ENCODE assay signal across 8 cellular contexts in genomic region chr21:29372063-29372802, GRCh38.
DNase-seq lines count a peak whose midpoint lies in the region; ATAC-seq, FAIRE-seq and TF ChIP-seq lines count a peak whose summit lies in the region.

No MANE protein-coding gene starts in this region.

- no peak overlapping the region for H3K9ac ChIP-seq in K562 (ENCODE audit: insufficient read depth in 1 of 2, low read depth in 2 of 2, low read length in 2 of 2)

- H3K36me3 ChIP-seq in K562 (ENCODE audit: control insufficient read depth, insufficient read depth, low read length) (peaks cover 26% of the 10 kb centered on the region), iPS DF 6.9 (ENCODE audit: control insufficient read depth, insufficient read depth, low read length) (no peaks in the 10 kb centered on the region)

- TF ChIP-seq POLR2A in K562 (conservative IDR thresholded peaks at IDR 0.05): no peak

- peak; percentile 96 to 98 for TF ChIP-seq RAD21 in K562 (CRISPR knock-in tag; conservative IDR thresholded peaks at IDR 0.05 in 1 of 2, IDR thresholded peaks at IDR 0.05 in 1 of 2)

- peak; percentile 95 for FAIRE-seq in K562 (lab: Jason Lieb, UNC)

- H3K9me3 ChIP-seq in AG04450 (ENCODE audit: control insufficient read depth, insufficient read depth, low read length) (no peaks in the 10 kb centered on the region), K562 (replicated peaks; ENCODE audit: control insufficient read depth, insufficient read depth, low read depth, low read length) (no peaks in the 10 kb centered on the region), iPS DF 6.9 (ENCODE audit: control insufficient read depth, insufficient read depth, low read length) (no peaks in the 10 kb centered on the region)

- no peak overlapping the region for H3K27ac ChIP-seq in AG04450 (ENCODE audit: low read depth, low read length)
- H3K27ac ChIP-seq in K562 (ENCODE audit: extremely low read depth, low read depth, low read length): no peak overlapping the region
- no peak overlapping the region for H3K27ac ChIP-seq in iPS DF 6.9 (ENCODE audit: low read length)

- no peaks in the 10 kb centered on the region for H3K9me1 ChIP-seq in K562 (ENCODE audit: control insufficient read depth, insufficient read depth, low read length)

- POLR2A ChIA-PET in AG04450 (lab: Yijun Ruan, JAX): no interaction called here
- POLR2A ChIA-PET in K562 (lab: Yijun Ruan, JAX): no interaction called here

- H3K79me2 ChIP-seq in K562 (ENCODE audit: control insufficient read depth, insufficient read depth, low read length): no peaks in the 10 kb centered on the region

- H3K27me3 ChIP-seq in AG04450 (ENCODE audit: control insufficient read depth, insufficient read depth, low read length) (no peaks in the 10 kb centered on the region), K562 (ENCODE audit: control insufficient read depth in 2 of 2, insufficient read depth in 2 of 2, low read length in 2 of 2) (no peaks in the 10 kb centered on the region), iPS DF 6.9 (ENCODE audit: control insufficient read depth, insufficient read depth, low read length) (no peaks in the 10 kb centered on the region)

- TF ChIP-seq EP300 in K562 (IDR thresholded peaks at IDR 0.05; ENCODE audit: low read length): no peak

- ATAC-seq in GM18499 (IDR thresholded peaks at IDR 0.05; ENCODE audit: insufficient read depth, unreplicated experiment) (peak; percentile 69), HG02884 (IDR thresholded peaks at IDR 0.05; ENCODE audit: unreplicated experiment) (peak; percentile 68), K562 (peak; percentile 95)

- H3K4me3 ChIP-seq in AG04450 (ENCODE audit: low read depth, low read length) (no peak overlapping the region), K562 (no peak overlapping the region), iPS DF 6.9 (ENCODE audit: low read length) (no peak overlapping the region)

- no peaks in the 10 kb centered on the region for H4K20me1 ChIP-seq in K562 (replicated peaks; ENCODE audit: control insufficient read depth, insufficient read depth, low read length)

- TF ChIP-seq CTCF in AG04450 (IDR thresholded peaks at IDR 0.05; ENCODE audit: low read depth, low read length): peak; percentile 70
- peak; percentile 81 to 93 (median 83) for TF ChIP-seq CTCF in K562 (IDR thresholded peaks at IDR 0.05 in 2 of 3, conservative IDR thresholded peaks at IDR 0.05 in 1 of 3; ENCODE audit: insufficient read depth in 2 of 3, low read depth in 1 of 3, low read length in 3 of 3)

- intact Hi-C loops in K562 (cut with micrococcal nuclease): loop anchor here (1.0 to 10.0 kb wide), 5 partner anchors 107 to 475 kb away; no protein-coding TSS in a partner anchor

- CTCF ChIA-PET in AG04450 (lab: Charles Lee) (interaction anchor here (0.7 to 5.9 kb wide), 26 partner anchors 11 to 621 kb away, joined by 3 to 88 read pairs (median 5); no protein-coding TSS in a partner anchor), K562 (lab: Yijun Ruan, JAX; ENCODE audit: low intra/inter-chr PET ratio) (interaction anchor here (1.1 to 2.0 kb wide), 5 partner anchors 36 to 282 kb away, joined by 3 to 20 read pairs (median 9); no protein-coding TSS in a partner anchor)

- H3K4me1 ChIP-seq in K562 (replicated peaks in 1 of 2; ENCODE audit: control insufficient read depth in 2 of 2, insufficient read depth in 2 of 2, low read length in 2 of 2) (peaks cover 0 to 3% of the 10 kb centered on the region in 2 experiments; a peak in 2 of 5 replicates), iPS DF 6.9 (ENCODE audit: control insufficient read depth, insufficient read depth, low read length) (no peaks in the 10 kb centered on the region; the same call in 1 of the 2 replicates)

- DNase-seq in AG04450 (ENCODE audit: low read depth, low spot score) (peak; percentile 66), NCI-H1417 treated with DMSO at 0.1 percent for 48 hours (lab: John Stamatoyannopoulos, UW) (peak; percentile 47), SW480 (ENCODE audit: low spot score) (peak; percentile 71), K562 (ENCODE audit: extremely low read depth in 1 of 4, low spot score in 3 of 4) (peak; percentile 77 to 91 (median 80)), iPS DF 6.9 (ENCODE audit: low read depth, low spot score) (peak; percentile 45)
- DNase-seq in stimulated activated CD4-positive, alpha-beta T cell treated with anti-CD3 and anti-CD28 coated beads, Interleukin-15, amount 100 ng/mL, for 48 hours (ENCODE audit: low read depth in 2 of 2): peak; percentile 31 to 45

- no TSS peak for BruUV-seq in K562 (replicated peaks; lab: Mats Ljungman, UMichigan)

- H2AFZ ChIP-seq in K562 (ENCODE audit: low read depth, low read length): no peak overlapping the region

- 30% methylated on average over 11 of the region's 11 CpGs for WGBS in K562 (ENCODE audit: insufficient coverage, low coverage, missing lambda C conversion rate)
- WGBS in iPS DF 6.9 (ENCODE audit: insufficient coverage, insufficient read length): no CpG with 5 or more reads among the region's 11 CpGs

- no peak overlapping the region for H3K4me2 ChIP-seq in K562 (ENCODE audit: insufficient read depth, low read length)

- in situ Hi-C loops in K562 (cut with MboI): loop anchor here (5.0 kb wide), 1 partner anchor 285 kb away; no protein-coding TSS in a partner anchor

TF ChIP-seq in K562, 482 proteins besides CTCF, POLR2A, EP300 and RAD21 (continues in another document):
- TF ChIP-seq DEAF1 (CRISPR knock-in tag; IDR thresholded peaks at IDR 0.05) (peak; percentile 94), SMC3 (conservative IDR thresholded peaks at IDR 0.05; ENCODE audit: insufficient read depth, low read depth, low read length) (peak; percentile 96), RFX5 (IDR thresholded peaks at IDR 0.05; ENCODE audit: low read depth, low read length) (no peak), LARP7 (IDR thresholded peaks at IDR 0.05) (no peak), ZNF24 (IDR thresholded peaks at IDR 0.05) (0 out of 2 replicates have a peak, but pooled peaks have one; percentile 61), UBTF (IDR thresholded peaks at IDR 0.05; ENCODE audit: borderline replicate concordance in 1 of 2, low read depth in 2 of 2, low read length in 2 of 2) (no peak), ZFP30 (CRISPR knock-in tag; IDR thresholded peaks at IDR 0.05; ENCODE audit: borderline replicate concordance) (no peak), PYGO2 (tag; IDR thresholded peaks at IDR 0.05) (0 out of 2 replicates have a peak, but pooled peaks have one; percentile 19), SOX6 (IDR thresholded peaks at IDR 0.05) (0 out of 2 replicates have a peak, but pooled peaks have one; percentile 15), MAFK (IDR thresholded peaks at IDR 0.05; ENCODE audit: low read length) (no peak), STAG1 (CRISPR knock-in tag; IDR thresholded peaks at IDR 0.05; ENCODE audit: borderline replicate concordance) (peak; percentile 53; the same call in 1 of the 2 replicates), CC2D1A (IDR thresholded peaks at IDR 0.05) (peak; percentile 60), SRSF7 (optimal IDR thresholded peaks at IDR 0.05; ENCODE audit: low read depth, low read length) (no peak), MEIS2 (IDR thresholded peaks at IDR 0.05; ENCODE audit: partially characterized antibody) (peak; percentile 10), CEBPB (tag; IDR thresholded peaks at IDR 0.05) (0 out of 2 replicates have a peak, but pooled peaks have one; percentile 16)
- TF ChIP-seq, protein P1, sequence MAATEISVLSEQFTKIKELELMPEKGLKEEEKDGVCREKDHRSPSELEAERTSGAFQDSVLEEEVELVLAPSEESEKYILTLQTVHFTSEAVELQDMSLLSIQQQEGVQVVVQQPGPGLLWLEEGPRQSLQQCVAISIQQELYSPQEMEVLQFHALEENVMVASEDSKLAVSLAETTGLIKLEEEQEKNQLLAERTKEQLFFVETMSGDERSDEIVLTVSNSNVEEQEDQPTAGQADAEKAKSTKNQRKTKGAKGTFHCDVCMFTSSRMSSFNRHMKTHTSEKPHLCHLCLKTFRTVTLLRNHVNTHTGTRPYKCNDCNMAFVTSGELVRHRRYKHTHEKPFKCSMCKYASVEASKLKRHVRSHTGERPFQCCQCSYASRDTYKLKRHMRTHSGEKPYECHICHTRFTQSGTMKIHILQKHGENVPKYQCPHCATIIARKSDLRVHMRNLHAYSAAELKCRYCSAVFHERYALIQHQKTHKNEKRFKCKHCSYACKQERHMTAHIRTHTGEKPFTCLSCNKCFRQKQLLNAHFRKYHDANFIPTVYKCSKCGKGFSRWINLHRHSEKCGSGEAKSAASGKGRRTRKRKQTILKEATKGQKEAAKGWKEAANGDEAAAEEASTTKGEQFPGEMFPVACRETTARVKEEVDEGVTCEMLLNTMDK (IDR thresholded peaks at IDR 0.05; ENCODE audit: borderline replicate concordance, insufficient read depth, low read depth, low read length, poor library complexity, severe bottlenecking): peak; percentile 44
